13 cellular contexts compared by ENCODE assay signal in genomic region chr5:160843240-160843639, GRCh38. TPM values are rescaled to one million over a fixed set of nuclear protein-coding genes. Genes with fewer than 3 reads are reported as not detected.
DNase-seq lines count a peak whose midpoint lies in the region; ATAC-seq and TF ChIP-seq lines count a peak whose summit lies in the region.
"Had no signal": no experiment of that assay in that cellular context is flagged by ENCODE, and none has a peak within 500 bp of the region (broad histone marks: within the 10 kb centered on the region; RNA-seq: fewer than 3 reads in every experiment).

No MANE protein-coding gene starts in this region.

- intact Hi-C loops in activated CD4-positive, alpha-beta memory T cell treated with anti-CD3 and anti-CD28 coated beads for 36 hours (cut with micrococcal nuclease) = no loop called here

- ATAC-seq in HG02642 (IDR thresholded peaks at IDR 0.05; ENCODE audit: poor library complexity, unreplicated experiment) = peak; percentile 95
- peak; percentile 83 for ATAC-seq in stimulated activated memory B cell treated with anti-CD40 and anti-IgM and Interleukin-4, amounts not matched to agents 10 μg/mL and 1 μg/mL and 100 μg/mL, for 72 hours
- ATAC-seq: HCT116 had no signal

- H3K27ac ChIP-seq in SK-N-SH (ENCODE audit: low read depth in 2 of 2, low read length in 1 of 2) = no peak overlapping the region

- H3K9ac ChIP-seq in SK-N-SH = no peak overlapping the region

- no peaks in the 10 kb centered on the region for H3K36me3 Mint-ChIP-seq in stimulated activated memory B cell treated with anti-CD40 and anti-IgM and Interleukin-4, amounts not matched to agents 10 μg/mL and 1 μg/mL and 100 μg/mL, for 72 hours
- H3K36me3 Mint-ChIP-seq in activated CD4-positive, alpha-beta memory T cell treated with anti-CD3 and anti-CD28 coated beads for 36 hours = no peaks in the 10 kb centered on the region

- no peaks in the 10 kb centered on the region for H3K9me2 ChIP-seq in SK-N-SH

- peaks cover 7% of the 10 kb centered on the region for H3K4me1 Mint-ChIP-seq in stimulated activated memory B cell treated with anti-CD40 and anti-IgM and Interleukin-4, amounts not matched to agents 10 μg/mL and 1 μg/mL and 100 μg/mL, for 72 hours
- no peaks in the 10 kb centered on the region for H3K4me1 Mint-ChIP-seq in activated CD4-positive, alpha-beta memory T cell treated with anti-CD3 and anti-CD28 coated beads for 36 hours (ENCODE audit: low read depth)

- WGBS in SK-N-SH (ENCODE audit: low lambda C conversion rate) = 0% methylated on average over 2 of the region's 2 CpGs

- TF ChIP-seq EP300 in SK-N-SH (IDR thresholded peaks at IDR 0.05; ENCODE audit: borderline replicate concordance in 1 of 2, low read depth in 1 of 2, low read length in 1 of 2) = no peak

- H3K9me3 Mint-ChIP-seq in stimulated activated memory B cell treated with anti-CD40 and anti-IgM and Interleukin-4, amounts not matched to agents 10 μg/mL and 1 μg/mL and 100 μg/mL, for 72 hours = no peaks in the 10 kb centered on the region
- H3K9me3 Mint-ChIP-seq in activated CD4-positive, alpha-beta memory T cell treated with anti-CD3 and anti-CD28 coated beads for 36 hours = no peaks in the 10 kb centered on the region

- no peaks in the 10 kb centered on the region for H3K9me3 ChIP-seq in SK-N-SH

- H3K27ac Mint-ChIP-seq in stimulated activated memory B cell treated with anti-CD40 and anti-IgM and Interleukin-4, amounts not matched to agents 10 μg/mL and 1 μg/mL and 100 μg/mL, for 72 hours = peak overlapping the region; percentile 4
- H3K27ac Mint-ChIP-seq in activated CD4-positive, alpha-beta memory T cell treated with anti-CD3 and anti-CD28 coated beads for 36 hours = no peak overlapping the region

- no peak for TF ChIP-seq RAD21 in SK-N-SH (IDR thresholded peaks at IDR 0.05; ENCODE audit: low read length)

- no peaks in the 10 kb centered on the region for H3K4me1 ChIP-seq in SK-N-SH (ENCODE audit: control insufficient read depth in 1 of 2, insufficient read depth in 2 of 2, low read depth in 1 of 2, low read length in 1 of 2)

- H3K4me2 ChIP-seq in SK-N-SH = no peak overlapping the region

- no peaks in the 10 kb centered on the region for H4K20me1 ChIP-seq in SK-N-SH (ENCODE audit: insufficient read depth)

- POLR2A ChIA-PET in activated CD4-positive, alpha-beta memory T cell treated with anti-CD3 and anti-CD28 coated beads for 36 hours (lab: Charles Lee) = no interaction called here
- POLR2A ChIA-PET in SK-N-SH (lab: Yijun Ruan, JAX) = no interaction called here

- H3K27me3 Mint-ChIP-seq in stimulated activated memory B cell treated with anti-CD40 and anti-IgM and Interleukin-4, amounts not matched to agents 10 μg/mL and 1 μg/mL and 100 μg/mL, for 72 hours = no peaks in the 10 kb centered on the region
- peaks cover 4% of the 10 kb centered on the region for H3K27me3 Mint-ChIP-seq in activated CD4-positive, alpha-beta memory T cell treated with anti-CD3 and anti-CD28 coated beads for 36 hours

- H3K79me2 ChIP-seq in SK-N-SH (ENCODE audit: insufficient read depth) = no peaks in the 10 kb centered on the region

- TF ChIP-seq CTCF in SK-N-SH (IDR thresholded peaks at IDR 0.05) = no peak

- H3K36me3 ChIP-seq in SK-N-SH (replicated peaks in 1 of 2; ENCODE audit: control insufficient read depth in 1 of 2, insufficient read depth in 2 of 2, low read length in 1 of 2) = no peaks in the 10 kb centered on the region

- peak overlapping the region; percentile 14 for H3K4me3 Mint-ChIP-seq in stimulated activated memory B cell treated with anti-CD40 and anti-IgM and Interleukin-4, amounts not matched to agents 10 μg/mL and 1 μg/mL and 100 μg/mL, for 72 hours
- H3K4me3 Mint-ChIP-seq in activated CD4-positive, alpha-beta memory T cell treated with anti-CD3 and anti-CD28 coated beads for 36 hours = no peak overlapping the region

- no peaks in the 10 kb centered on the region for H3K27me3 ChIP-seq in SK-N-SH (ENCODE audit: insufficient read depth)

- H3F3A ChIP-seq in SK-N-SH (replicated peaks; ENCODE audit: insufficient read depth) = no peaks in the 10 kb centered on the region

- peak overlapping the region in 1 of 2 experiments; percentile 16; a peak in 1 of 4 replicates for H3K4me3 ChIP-seq in SK-N-SH (ENCODE audit: low read depth in 2 of 2, low read length in 1 of 2)
- H3K4me3 ChIP-seq: lung had no signal

- DNase-seq in NCI-H2107 treated with DMSO at 0.1 percent for 48 hours (lab: John Stamatoyannopoulos, UW; ENCODE audit: unreplicated experiment) = peak; percentile 44
- no peak for DNase-seq in NCI-H2107 (lab: John Stamatoyannopoulos, UW)
- DNase-seq in HuH-7 (ENCODE audit: low spot score) = peak; percentile 6
- no peak for DNase-seq in activated CD4-positive, alpha-beta memory T cell treated with anti-CD3 and anti-CD28 coated beads for 36 hours
- no peak for DNase-seq in SK-N-SH
- DNase-seq in activated CD8-positive, alpha-beta memory T cell treated with anti-CD3 and anti-CD28 coated beads, Interleukin-2, amount 50 U/mL, for 48 hours = no peak
- DNase-seq: ACHN; activated CD8-positive, alpha-beta memory T cell treated with anti-CD3 and anti-CD28 coated beads, Interleukin-2, amount 50 U/mL, for 4 hours; stimulated activated CD4-positive, alpha-beta T cell treated with anti-CD3 and anti-CD28 coated beads, Interleukin-15, amount 100 ng/mL, for 24 hours had no signal

- CTCF ChIA-PET in activated CD4-positive, alpha-beta memory T cell treated with anti-CD3 and anti-CD28 coated beads for 36 hours (lab: Charles Lee) = interaction anchor here (1.1 kb wide), 1 partner anchor 405 kb away, joined by 3 read pairs; no protein-coding TSS in a partner anchor
- CTCF ChIA-PET in SK-N-SH (lab: Yijun Ruan, JAX) = no interaction called here

- H2AFZ ChIP-seq in SK-N-SH (ENCODE audit: low read depth) = no peak overlapping the region

TF ChIP-seq in SK-N-SH, 30 proteins besides CTCF, POLR2A, EP300 and RAD21 (continues in another document):
- no peak for TF ChIP-seq RFX5 (IDR thresholded peaks at IDR 0.05; ENCODE audit: low read length)
- TF ChIP-seq RCOR1 (IDR thresholded peaks at IDR 0.05; ENCODE audit: low read length) = no peak
- TF ChIP-seq FOXJ3 (CRISPR knock-in tag; IDR thresholded peaks at IDR 0.05) = no peak
- TF ChIP-seq REST (IDR thresholded peaks at IDR 0.05; ENCODE audit: low read depth, low read length) = no peak
- TF ChIP-seq USF1 (IDR thresholded peaks at IDR 0.05; ENCODE audit: borderline replicate concordance, low read depth) = no peak
- no peak for TF ChIP-seq GABPA (IDR thresholded peaks at IDR 0.05; ENCODE audit: low read depth)
- no peak for TF ChIP-seq FOXM1 (IDR thresholded peaks at IDR 0.05; ENCODE audit: low read depth)
- no peak for TF ChIP-seq TAF1 (IDR thresholded peaks at IDR 0.05; ENCODE audit: borderline replicate concordance, low read depth, low read length)
- no peak for TF ChIP-seq CHD2 (IDR thresholded peaks at IDR 0.05; ENCODE audit: low read length, partially characterized antibody)
- no peak for TF ChIP-seq NFIC (IDR thresholded peaks at IDR 0.05; ENCODE audit: borderline replicate concordance)
- no peak for TF ChIP-seq PBX3 (IDR thresholded peaks at IDR 0.05)
- no peak for TF ChIP-seq EZH2phosphoT487 (IDR thresholded peaks at IDR 0.05; ENCODE audit: borderline replicate concordance, low read depth)
- no peak for TF ChIP-seq SMC3 (IDR thresholded peaks at IDR 0.05; ENCODE audit: low read depth, low read length)
- TF ChIP-seq TCF12 (IDR thresholded peaks at IDR 0.05) = no peak
- no peak for TF ChIP-seq JUND (IDR thresholded peaks at IDR 0.05)

RNA-seq across cellular contexts. Expression of gene ATP10B, which starts 8.8 kb away (rescaled TPM):
- not detected for total RNA-seq in activated CD4-positive, alpha-beta memory T cell treated with anti-CD3 and anti-CD28 coated beads for 36 hours
- not detected in 2 replicates for polyA plus RNA-seq in SK-N-SH (2012; rRNA removed)
- not detected in 2 replicates for polyA plus RNA-seq in SK-N-SH (2012; cell fraction: cytosol; rRNA removed)
- not detected in 2 replicates for polyA plus RNA-seq in SK-N-SH (2012; cell fraction: nucleus; rRNA removed)

Comparison
In these comparisons a context has a peak if more than half of its experiments do, and no peak if none do; other contexts are left out.
1. DNase-seq: peak in NCI-H2107 treated with DMSO at 0.1 percent for 48 hours (single experiment) and HuH-7 (single experiment); none in NCI-H2107 (single experiment), activated CD4-positive, alpha-beta memory T cell treated with anti-CD3 and anti-CD28 coated beads for 36 hours (single experiment), SK-N-SH (single experiment) and activated CD8-positive, alpha-beta memory T cell treated with anti-CD3 and anti-CD28 coated beads, Interleukin-2, amount 50 U/mL, for 48 hours (single experiment).